ENCODE assay signal across 8 cellular contexts in the genomic region with DNA sequence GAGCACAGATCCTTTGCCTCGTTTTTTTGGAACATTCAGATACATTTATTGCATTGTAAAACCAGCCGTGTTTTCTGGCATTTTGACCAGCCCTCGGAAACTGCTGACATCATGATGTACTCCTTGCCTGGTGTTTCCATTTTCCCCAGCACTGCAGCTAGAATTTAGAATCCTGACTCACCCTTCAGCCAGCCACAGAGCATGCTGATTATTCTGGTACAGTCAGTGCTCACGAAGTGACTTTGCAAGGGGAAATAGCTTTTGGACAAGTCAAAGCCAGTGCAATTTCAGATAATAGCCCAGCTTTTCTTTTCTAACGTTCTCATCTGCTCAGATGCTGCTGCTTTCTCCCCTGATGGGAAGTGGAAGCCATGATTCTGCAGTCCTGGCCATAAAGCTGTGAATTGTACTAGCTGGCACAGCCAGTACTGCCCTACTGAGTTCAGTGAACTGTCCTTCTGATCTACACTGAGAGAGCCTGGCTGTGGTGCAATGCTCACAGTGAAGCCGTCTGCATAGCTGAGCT. TPM values are rescaled to one million over a fixed set of nuclear protein-coding genes. Genes with fewer than 3 reads are reported as not detected.
DNase-seq lines count a peak whose midpoint lies in the region; ATAC-seq and TF ChIP-seq lines count a peak whose summit lies in the region.

No MANE protein-coding gene starts in this region.

- CTCF ChIA-PET in PC-9 (lab: Charles Lee), result interaction anchor here (0.7 to 2.6 kb wide), 4 partner anchors 10 to 226 kb away, joined by 3 to 21 read pairs (median 4); no protein-coding TSS in a partner anchor

- H3K4me3 ChIP-seq in PC-9 (peak overlapping the region; percentile 10; the same call in 1 of the 2 replicates), epithelial cell of esophagus (ENCODE audit: low read length) (no peak overlapping the region), muscle layer of duodenum (ENCODE audit: low read depth in 1 of 2, low read length in 2 of 2) (peak overlapping the region in 1 of 2 donors; percentile 17)

- no peaks in the 10 kb centered on the region for H4K20me1 ChIP-seq in PC-9 (ENCODE audit: insufficient read depth)

- H3K9me3 ChIP-seq in PC-9 (ENCODE audit: insufficient read depth, low read depth) (no peaks in the 10 kb centered on the region), muscle layer of duodenum (ENCODE audit: control insufficient read depth in 1 of 2, low read length in 2 of 2) (no peaks in the 10 kb centered on the region)

- ATAC-seq in GM21526 (IDR thresholded peaks at IDR 0.05; ENCODE audit: low FRiP score, unreplicated experiment) (no peak), HG02840 (IDR thresholded peaks at IDR 0.05; ENCODE audit: low FRiP score, unreplicated experiment) (no peak)

- H2AFZ ChIP-seq in PC-9, result peak overlapping the region; percentile 61

- H3K36me3 ChIP-seq in PC-9 (ENCODE audit: low read depth) (no peaks in the 10 kb centered on the region), muscle layer of duodenum (ENCODE audit: control insufficient read depth in 1 of 2, insufficient read depth in 2 of 2, low read length in 2 of 2) (no peaks in the 10 kb centered on the region)

- POLR2A ChIA-PET in PC-9 (lab: Charles Lee; ENCODE audit: unreplicated experiment), result interaction anchor here (0.6 to 0.8 kb wide), 3 partner anchors 12 to 43 kb away, joined by 3 to 4 read pairs (median 4); no protein-coding TSS in a partner anchor

- peak overlapping the region; percentile 71 for H3K27ac ChIP-seq in PC-9
- H3K27ac ChIP-seq in muscle layer of duodenum (ENCODE audit: low read length), result peak overlapping the region; percentile 68

- peak; percentile 71 for DNase-seq in Caki2 (ENCODE audit: low read depth)
- DNase-seq in PC-9, result peak; percentile 57 to 84
- DNase-seq in epithelial cell of esophagus (ENCODE audit: low read depth), result peak; percentile 89
- DNase-seq in activated effector memory CD4-positive, alpha-beta T cell treated with anti-CD3 and anti-CD28 coated beads, Interleukin-2, amount 50 U/mL, for 16 hours, result no peak
- DNase-seq in NCI-H526 treated with DMSO at 0.1 percent for 48 hours (lab: John Stamatoyannopoulos, UW), result no peak

- H3K4me2 ChIP-seq in PC-9, result peak overlapping the region; percentile 70

- H3K27me3 ChIP-seq in PC-9 (ENCODE audit: insufficient read depth, low read depth) (no peaks in the 10 kb centered on the region), muscle layer of duodenum (ENCODE audit: low read depth, low read length) (no peaks in the 10 kb centered on the region)

- H3K4me1 ChIP-seq in PC-9 (replicated peaks; ENCODE audit: insufficient read depth) (peaks cover 32% of the 10 kb centered on the region), muscle layer of duodenum (ENCODE audit: control insufficient read depth in 1 of 2, insufficient read depth in 2 of 2, low read length in 2 of 2) (peaks cover 8 to 14% of the 10 kb centered on the region in 2 donors)

- no peak for TF ChIP-seq CTCF in PC-9 (conservative IDR thresholded peaks at IDR 0.05)
- TF ChIP-seq CTCF in epithelial cell of esophagus (IDR thresholded peaks at IDR 0.05; ENCODE audit: insufficient read depth, low read depth, low read length, missing control alignments), result no peak

- H3F3A ChIP-seq in PC-9 (ENCODE audit: insufficient read depth, low read depth), result peaks cover 31% of the 10 kb centered on the region

- no peaks in the 10 kb centered on the region for H3K79me2 ChIP-seq in PC-9 (ENCODE audit: low read depth)

- in situ Hi-C loops in Caki2 (cut with HindIII; ENCODE audit: low pct_unique_long_range_greater_than_20kb, low sequenced_read_pairs), result no loop called here

- BruUV-seq in PC-9 (replicated peaks; lab: Mats Ljungman, UMichigan), result no TSS peak

- no peaks in the 10 kb centered on the region; the same call in 1 of the 2 replicates for H3K9me2 ChIP-seq in PC-9 (ENCODE audit: insufficient read depth)

- intact Hi-C loops in PC-9 (cut with micrococcal nuclease; ENCODE audit: unreplicated experiment), result loop anchor here (2.0 kb wide), 1 partner anchor 15 kb away; no protein-coding TSS in a partner anchor

RNA-seq across cellular contexts. Expression of a gene that starts 12.1 kb away (rescaled TPM):
- total RNA-seq in Caki2 (2014; rRNA removed; shearing (Covaris generic); ENCODE audit: low replicate concordance), result 283 and 312 TPM in 2 replicates
- total RNA-seq in PC-9 (2021), result 261 and 265 TPM in 2 replicates

RNA-seq across cellular contexts. Expression of a gene that starts 34.9 kb away (rescaled TPM):
- 31.5 and 42.0 TPM in 2 replicates for total RNA-seq in Caki2 (2014; rRNA removed; shearing (Covaris generic); ENCODE audit: low replicate concordance)
- 62.3 and 63.1 TPM in 2 replicates for total RNA-seq in PC-9 (2021)

RNA-seq across cellular contexts. Expression of a gene that starts 53.6 kb away (rescaled TPM):
- 74.1 and 114 TPM in 2 replicates for total RNA-seq in Caki2 (2014; rRNA removed; shearing (Covaris generic); ENCODE audit: low replicate concordance)
- 195 and 212 TPM in 2 replicates for total RNA-seq in PC-9 (2021)

Comparison
In these comparisons a context has a peak if more than half of its experiments do, and no peak if none do; other contexts are left out.
1. DNase-seq: peak in Caki2 (single experiment), PC-9 (2 of 2) and epithelial cell of esophagus (single experiment); none in activated effector memory CD4-positive, alpha-beta T cell treated with anti-CD3 and anti-CD28 coated beads, Interleukin-2, amount 50 U/mL, for 16 hours (single experiment) and NCI-H526 treated with DMSO at 0.1 percent for 48 hours (single experiment).